In genomic region chr3:29686889-29687592, GRCh38 we compare ENCODE assay signal across 9 cellular contexts.
DNase-seq lines count a peak whose midpoint lies in the region; ATAC-seq and TF ChIP-seq lines count a peak whose summit lies in the region.
"Had no signal": no experiment of that assay in that cellular context is flagged by ENCODE, and none has a peak within 500 bp of the region (broad histone marks: within the 10 kb centered on the region; RNA-seq: fewer than 3 reads in every experiment).

No MANE protein-coding gene starts in this region.

- no peak overlapping the region for H3K4me3 Mint-ChIP-seq in activated CD8-positive, alpha-beta T cell treated with anti-CD3 and anti-CD28 coated beads for 36 hours
- H3K4me3 Mint-ChIP-seq in stimulated activated naive B cell treated with anti-CD40 and anti-IgM and Interleukin-4, amounts not matched to agents 10 μg/mL and 1 μg/mL and 100 μg/mL, for 72 hours, result no peak overlapping the region
- H3K4me3 Mint-ChIP-seq: CD8-positive, alpha-beta memory T cell had no signal

- POLR2A ChIA-PET in activated CD8-positive, alpha-beta T cell treated with anti-CD3 and anti-CD28 coated beads for 36 hours (lab: Charles Lee), result no interaction called here

- peak overlapping the region in 1 of 2 donors; percentile 61 for H3K27ac Mint-ChIP-seq in activated naive CD4-positive, alpha-beta T cell treated with anti-CD3 and anti-CD28 coated beads, Interleukin-2, amount 50 U/mL, for 72 hours
- H3K27ac Mint-ChIP-seq in activated CD8-positive, alpha-beta T cell treated with anti-CD3 and anti-CD28 coated beads for 36 hours, result no peak overlapping the region
- H3K27ac Mint-ChIP-seq in stimulated activated naive B cell treated with anti-CD40 and anti-IgM and Interleukin-4, amounts not matched to agents 10 μg/mL and 1 μg/mL and 100 μg/mL, for 72 hours, result no peak overlapping the region

- peak; percentile 92 to 94 for ATAC-seq in activated naive CD4-positive, alpha-beta T cell treated with anti-CD3 and anti-CD28 coated beads, Interleukin-2, amount 50 U/mL, for 72 hours
- ATAC-seq in HG02973 (IDR thresholded peaks at IDR 0.05; ENCODE audit: unreplicated experiment), result peak; percentile 96
- ATAC-seq in activated CD8-positive, alpha-beta T cell treated with anti-CD3 and anti-CD28 coated beads for 36 hours, result peak; percentile 92
- ATAC-seq in stimulated activated naive B cell treated with anti-CD40 and anti-IgM and Interleukin-4, amounts not matched to agents 10 μg/mL and 1 μg/mL and 100 μg/mL, for 72 hours (replicated peaks), result peak; percentile 67 to 97

- H3K36me3 Mint-ChIP-seq in activated naive CD4-positive, alpha-beta T cell treated with anti-CD3 and anti-CD28 coated beads, Interleukin-2, amount 50 U/mL, for 72 hours, result no peaks in the 10 kb centered on the region
- H3K36me3 Mint-ChIP-seq in activated CD8-positive, alpha-beta T cell treated with anti-CD3 and anti-CD28 coated beads for 36 hours (ENCODE audit: low read depth), result no peaks in the 10 kb centered on the region
- H3K36me3 Mint-ChIP-seq in stimulated activated naive B cell treated with anti-CD40 and anti-IgM and Interleukin-4, amounts not matched to agents 10 μg/mL and 1 μg/mL and 100 μg/mL, for 72 hours, result no peaks in the 10 kb centered on the region
- H3K36me3 Mint-ChIP-seq: CD8-positive, alpha-beta memory T cell had no signal

- intact Hi-C loops in activated CD8-positive, alpha-beta T cell treated with anti-CD3 and anti-CD28 coated beads for 36 hours (cut with micrococcal nuclease), result no loop called here

- peaks cover 5% of the 10 kb centered on the region for H3K27me3 Mint-ChIP-seq in activated CD8-positive, alpha-beta T cell treated with anti-CD3 and anti-CD28 coated beads for 36 hours
- H3K27me3 Mint-ChIP-seq in stimulated activated naive B cell treated with anti-CD40 and anti-IgM and Interleukin-4, amounts not matched to agents 10 μg/mL and 1 μg/mL and 100 μg/mL, for 72 hours, result no peaks in the 10 kb centered on the region

- DNase-seq in activated naive CD4-positive, alpha-beta T cell treated with anti-CD3 and anti-CD28 coated beads, Interleukin-2, amount 50 U/mL, for 72 hours (ENCODE audit: low spot score in 2 of 2), result no peak
- no peak for DNase-seq in activated naive CD4-positive, alpha-beta T cell treated with Interleukin-2 at 50 U/mL for 16 hours
- no peak for DNase-seq in activated CD8-positive, alpha-beta T cell treated with anti-CD3 and anti-CD28 coated beads for 36 hours
- no peak for DNase-seq in stimulated activated naive B cell treated with anti-CD40 and anti-IgM and Interleukin-4, amounts not matched to agents 10 μg/mL and 1 μg/mL and 100 μg/mL, for 72 hours
- DNase-seq in epidermal melanocyte (ENCODE audit: insufficient read length, low spot score) (no peak), NCI-H1048 (lab: John Stamatoyannopoulos, UW) (no peak), HT-29 (ENCODE audit: low spot score) (no peak)

- peaks cover 14% of the 10 kb centered on the region for H3K4me1 Mint-ChIP-seq in activated CD8-positive, alpha-beta T cell treated with anti-CD3 and anti-CD28 coated beads for 36 hours (ENCODE audit: low read depth)
- H3K4me1 Mint-ChIP-seq in stimulated activated naive B cell treated with anti-CD40 and anti-IgM and Interleukin-4, amounts not matched to agents 10 μg/mL and 1 μg/mL and 100 μg/mL, for 72 hours, result peaks cover 0 to 7% of the 10 kb centered on the region in 2 donors
- H3K4me1 Mint-ChIP-seq: CD8-positive, alpha-beta memory T cell had no signal

- CTCF ChIA-PET in activated CD8-positive, alpha-beta T cell treated with anti-CD3 and anti-CD28 coated beads for 36 hours (lab: Charles Lee), result no interaction called here

- H3K9me3 Mint-ChIP-seq in activated naive CD4-positive, alpha-beta T cell treated with anti-CD3 and anti-CD28 coated beads, Interleukin-2, amount 50 U/mL, for 72 hours, result peaks cover 0 to 4% of the 10 kb centered on the region in 2 donors
- peaks cover 3% of the 10 kb centered on the region for H3K9me3 Mint-ChIP-seq in activated CD8-positive, alpha-beta T cell treated with anti-CD3 and anti-CD28 coated beads for 36 hours
- peaks cover 0 to 1% of the 10 kb centered on the region in 2 donors for H3K9me3 Mint-ChIP-seq in stimulated activated naive B cell treated with anti-CD40 and anti-IgM and Interleukin-4, amounts not matched to agents 10 μg/mL and 1 μg/mL and 100 μg/mL, for 72 hours

- no peak for TF ChIP-seq CTCF in activated CD8-positive, alpha-beta T cell treated with anti-CD3 and anti-CD28 coated beads for 36 hours (IDR thresholded peaks at IDR 0.05)
